ENCODE assay signal across 31 cellular contexts in genomic region chr19:14722127-14722526, GRCh38. TPM values are rescaled to one million over a fixed set of nuclear protein-coding genes. Genes with fewer than 3 reads are reported as not detected.
"Had no signal": no experiment of that assay in that cellular context is flagged by ENCODE, and none has a peak within 500 bp of the region (broad histone marks: within the 10 kb centered on the region; RNA-seq: fewer than 3 reads in every experiment).

No MANE protein-coding gene starts in this region.

- H3K27me3 ChIP-seq: dorsolateral prefrontal cortex, esophagus squamous epithelium, heart right ventricle, left lung had no signal

- FAIRE-seq: endometrium, keratinocyte had no signal

- H3K4me3 Mint-ChIP-seq: mesothelial cell of epicardium, naive B cell had no signal

- H3K27me3 Mint-ChIP-seq: naive B cell; naive thymus-derived CD8-positive, alpha-beta T cell had no signal

- ATAC-seq: esophagus mucosa; gastrocnemius medialis; heart right ventricle; left cardiac atrium; left lung; lower lobe of right lung; mucosa of descending colon; naive thymus-derived CD8-positive, alpha-beta T cell had no signal

- H3K4me1 Mint-ChIP-seq: mesothelial cell of epicardium; naive B cell; naive thymus-derived CD8-positive, alpha-beta T cell had no signal

- H3K4me1 ChIP-seq: esophagus squamous epithelium, gastrocnemius medialis, heart right ventricle, left lung, lower lobe of right lung had no signal

- DNase-seq: dermis blood vessel endothelial cell; dorsolateral prefrontal cortex; effector CD4-positive, alpha-beta T cell; effector memory CD4-positive, alpha-beta T cell; erythroblast; esophagus squamous epithelium; foreskin fibroblast; foreskin melanocyte; gastrocnemius medialis; glutamatergic neuron; head of caudate nucleus; heart right ventricle; hippocampal formation; left cardiac atrium; left lung; lower lobe of right lung; mesenchymal stem cell; mucosa of descending colon; naive B cell; naive thymus-derived CD8-positive, alpha-beta T cell had no signal

- H3K27ac ChIP-seq: coronary artery, dorsolateral prefrontal cortex, epithelial cell of prostate, esophagus squamous epithelium, gastrocnemius medialis, heart right ventricle, left lung, lower lobe of right lung had no signal

- H3K27ac Mint-ChIP-seq: mesothelial cell of epicardium; naive B cell; naive thymus-derived CD8-positive, alpha-beta T cell had no signal

- H3K4me3 ChIP-seq: dorsolateral prefrontal cortex, esophagus squamous epithelium, heart right ventricle, left lung, lower lobe of right lung, mucosa of descending colon had no signal

RNA-seq across cellular contexts. Expression of gene ADGRE3, which starts 47.5 kb away (rescaled TPM):
- total RNA-seq: dermis blood vessel endothelial cell; gastrocnemius medialis; glomerular endothelial cell; kidney epithelial cell; lower leg skin; lung microvascular endothelial cell; mesothelial cell of epicardium; myocyte; naive thymus-derived CD8-positive, alpha-beta T cell had no signal
- polyA plus RNA-seq: keratinocyte; naive thymus-derived CD8-positive, alpha-beta T cell had no signal

RNA-seq across cellular contexts. Expression of gene ADGRE2, which starts 56.2 kb away (rescaled TPM):
- total RNA-seq: mesothelial cell of epicardium; naive thymus-derived CD8-positive, alpha-beta T cell had no signal
- polyA plus RNA-seq: naive thymus-derived CD8-positive, alpha-beta T cell had no signal
